ENCODE assay signal across 25 cellular contexts in the genomic region with DNA sequence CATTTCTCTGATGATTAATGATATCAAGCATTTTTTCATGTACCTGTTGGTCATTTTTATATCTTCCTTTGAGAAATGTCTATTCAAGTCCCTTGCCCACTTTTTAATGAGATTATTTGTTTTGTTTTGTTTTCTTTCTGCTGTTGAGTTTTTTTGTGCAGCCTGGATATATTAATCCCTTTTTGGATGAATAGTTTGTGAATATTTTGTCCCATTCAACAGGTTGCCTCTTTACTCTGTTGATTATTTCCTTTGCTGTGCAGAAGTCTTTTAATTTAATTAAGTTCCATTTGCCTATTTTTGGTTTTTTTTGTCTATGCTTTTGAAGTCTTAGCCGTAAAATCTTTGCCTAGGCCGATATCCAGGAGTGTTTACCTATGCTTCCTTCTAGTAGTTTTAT.
"Had no signal": no experiment of that assay in that cellular context is flagged by ENCODE, and none has a peak within 500 bp of the region (broad histone marks: within the 10 kb centered on the region; RNA-seq: fewer than 3 reads in every experiment).

No MANE protein-coding gene starts in this region.

- H3K36me3 ChIP-seq: colonic mucosa, esophagus muscularis mucosa, esophagus squamous epithelium, gastrocnemius medialis, gastroesophageal sphincter, heart left ventricle, heart right ventricle had no signal

- H3K27ac ChIP-seq: colonic mucosa, coronary artery, dorsolateral prefrontal cortex, epithelial cell of prostate, esophagus muscularis mucosa, esophagus squamous epithelium, foreskin keratinocyte, gastrocnemius medialis, gastroesophageal sphincter, heart left ventricle, heart right ventricle had no signal

- H3K27me3 ChIP-seq: colonic mucosa, dorsolateral prefrontal cortex, esophagus muscularis mucosa, esophagus squamous epithelium, foreskin keratinocyte, gastrocnemius medialis, gastroesophageal sphincter, heart left ventricle, heart right ventricle had no signal

- H3K4me3 Mint-ChIP-seq: dendritic cell treated with granulocyte-macrophage colony-stimulating factor and Interleukin-4, amounts not matched to agents 40 ng/mL and 50 ng/mL, for 4 days; effector memory CD8-positive, alpha-beta T cell; endodermal cell had no signal

- H3K27ac Mint-ChIP-seq: dendritic cell treated with granulocyte-macrophage colony-stimulating factor and Interleukin-4, amounts not matched to agents 40 ng/mL and 50 ng/mL, for 4 days; effector memory CD8-positive, alpha-beta T cell; endodermal cell had no signal

- DNase-seq: colonic mucosa; cortex of kidney; dermis blood vessel endothelial cell; dorsolateral prefrontal cortex; effector CD4-positive, alpha-beta T cell; effector CD8-positive, alpha-beta T cell; effector memory CD4-positive, alpha-beta T cell; effector memory CD8-positive, alpha-beta T cell; endodermal cell; erythroblast; esophagus squamous epithelium; foreskin fibroblast; foreskin keratinocyte; foreskin melanocyte; gastrocnemius medialis; glutamatergic neuron; head of caudate nucleus; heart left ventricle; heart right ventricle had no signal

- H3K4me1 ChIP-seq: colonic mucosa, esophagus muscularis mucosa, esophagus squamous epithelium, foreskin keratinocyte, gastrocnemius medialis, gastroesophageal sphincter, heart left ventricle, heart right ventricle had no signal

- H3K4me1 Mint-ChIP-seq: endodermal cell had no signal

- H3K4me3 ChIP-seq: colonic mucosa, coronary artery, dorsolateral prefrontal cortex, esophagus muscularis mucosa, esophagus squamous epithelium, gastrocnemius medialis, gastroesophageal sphincter, heart left ventricle, heart right ventricle had no signal

- H3K27me3 Mint-ChIP-seq: dendritic cell treated with granulocyte-macrophage colony-stimulating factor and Interleukin-4, amounts not matched to agents 40 ng/mL and 50 ng/mL, for 4 days; effector memory CD8-positive, alpha-beta T cell had no signal

- H3K9me3 ChIP-seq: colonic mucosa, esophagus muscularis mucosa, esophagus squamous epithelium, gastrocnemius medialis had no signal

- ATAC-seq: effector memory CD8-positive, alpha-beta T cell; esophagus mucosa; foreskin keratinocyte; gastrocnemius medialis; gastroesophageal sphincter; heart left ventricle; heart right ventricle had no signal
